ENCODE assay signal across 8 cellular contexts in the genomic region with DNA sequence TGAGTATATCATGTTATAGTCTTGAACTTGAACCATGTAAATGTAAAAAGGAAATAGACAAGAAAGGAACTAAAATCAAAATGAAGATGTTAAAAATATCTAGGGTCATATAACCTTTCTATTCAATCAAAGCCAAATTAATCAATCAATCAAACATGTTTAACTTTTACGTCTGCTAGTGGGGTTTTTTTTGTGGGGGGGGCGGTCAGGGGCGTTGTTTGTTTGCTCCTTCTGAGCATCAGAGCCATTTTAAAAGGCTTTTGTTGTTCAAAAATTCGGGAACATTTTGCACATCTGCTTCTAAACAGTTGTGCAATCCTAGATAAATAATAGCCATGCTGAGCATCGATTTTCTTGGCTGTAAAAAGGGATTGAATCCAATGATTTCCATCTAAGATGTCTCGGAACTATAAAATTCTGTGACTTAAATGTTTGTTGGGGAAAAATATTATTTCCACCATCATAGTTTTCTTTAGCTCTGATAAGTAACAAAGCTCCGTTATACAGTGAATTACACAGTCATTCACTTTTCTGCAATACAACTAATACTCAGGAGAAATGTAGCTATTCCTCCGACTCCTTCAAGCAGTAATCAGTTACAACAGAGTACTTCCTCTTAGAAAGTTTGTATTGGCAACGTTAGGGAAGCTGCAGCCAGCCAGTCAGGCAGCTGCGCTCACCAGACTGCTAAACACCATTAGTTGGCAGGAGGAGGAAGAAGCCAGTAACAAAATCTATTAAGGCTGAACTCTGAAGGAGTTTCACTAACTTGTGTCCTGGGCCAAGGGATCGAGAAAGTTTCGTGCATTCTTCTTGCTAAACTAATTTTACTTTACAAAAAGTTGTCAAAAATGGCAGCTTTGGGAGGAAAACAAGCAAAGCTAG. TPM values are rescaled to one million over a fixed set of nuclear protein-coding genes. Genes with fewer than 3 reads are reported as not detected.
DNase-seq lines count a peak whose midpoint lies in the region; ATAC-seq, FAIRE-seq and TF ChIP-seq lines count a peak whose summit lies in the region.

No MANE protein-coding gene starts in this region.

- no peaks in the 10 kb centered on the region for H3K36me3 Mint-ChIP-seq in central memory CD8-positive, alpha-beta T cell (ENCODE audit: insufficient read depth)

- H3K9ac ChIP-seq in HepG2 (ENCODE audit: insufficient read depth, low read depth, low read length), result no peak overlapping the region

- no peak for TF ChIP-seq RAD21 in HepG2 (CRISPR knock-in tag; IDR thresholded peaks at IDR 0.05)

- peaks cover 24% of the 10 kb centered on the region for H3K27me3 Mint-ChIP-seq in central memory CD8-positive, alpha-beta T cell

- H3K27me3 ChIP-seq in ACC112 (ENCODE audit: insufficient read depth, low read length) (no peaks in the 10 kb centered on the region), HepG2 (ENCODE audit: control insufficient read depth in 1 of 2, insufficient read depth in 2 of 2, low read length in 2 of 2) (no peaks in the 10 kb centered on the region; a peak in 1 of 5 replicates)

- no peak overlapping the region for H3K4me2 ChIP-seq in HepG2 (ENCODE audit: low read depth, low read length)

- intact Hi-C loops in HepG2 (cut with micrococcal nuclease; ENCODE audit: unreplicated experiment), result no loop called here

- H3K4me1 ChIP-seq in ACC112 (ENCODE audit: control insufficient read depth, insufficient read depth, low read length, unreplicated experiment), result peaks cover 15% of the 10 kb centered on the region
- H3K4me1 ChIP-seq in HepG2 (ENCODE audit: insufficient read depth, low read length), result peaks cover 22% of the 10 kb centered on the region

- H3K4me1 Mint-ChIP-seq in central memory CD8-positive, alpha-beta T cell, result peaks cover 28% of the 10 kb centered on the region

- H3K4me3 ChIP-seq in ACC112 (ENCODE audit: low read depth, low read length) (peak overlapping the region; percentile 94), HepG2 (replicated peaks in 1 of 3; ENCODE audit: insufficient read depth in 1 of 3, low read depth in 2 of 3, low read length in 3 of 3) (no peak overlapping the region)

- no peaks in the 10 kb centered on the region; the same call in 1 of the 2 replicates for H3K9me3 ChIP-seq in HepG2 (ENCODE audit: low read length)

- H3K4me3 Mint-ChIP-seq in central memory CD8-positive, alpha-beta T cell, result peak overlapping the region; percentile 91

- peak; percentile 39 to 49 for DNase-seq in Kasumi-1 (lab: John Stamatoyannopoulos, UW)
- DNase-seq in central memory CD8-positive, alpha-beta T cell (ENCODE audit: low spot score in 2 of 2), result no peak
- no peak for DNase-seq in HepG2 (ENCODE audit: low spot score)
- peak; percentile 79 for DNase-seq in stromal cell of bone marrow (ENCODE audit: low read depth)
- DNase-seq in OCI-M2 (lab: John Stamatoyannopoulos, UW; ENCODE audit: unreplicated experiment), result no peak
- DNase-seq in HEK293T (ENCODE audit: extremely low spot score), result no peak

- POLR2A ChIA-PET in HepG2 (lab: Yijun Ruan, JAX) (no interaction called here), HEK293T (lab: Yijun Ruan, JAX) (no interaction called here)

- H2AFZ ChIP-seq in ACC112 (ENCODE audit: low read length, unreplicated experiment) (peak overlapping the region; percentile 89), HepG2 (ENCODE audit: low read length) (no peak overlapping the region)

- 44% methylated on average over 12 of the region's 12 CpGs for WGBS in HepG2 (ENCODE audit: low lambda C conversion rate)

- CTCF ChIA-PET in HepG2 (lab: Yijun Ruan, JAX; ENCODE audit: low intra/inter-chr PET ratio, low total read pairs), result no interaction called here
- CTCF ChIA-PET in HEK293T (lab: Yijun Ruan, JAX), result no interaction called here

- FAIRE-seq in HepG2 (lab: Jason Lieb, UNC), result no peak

- TF ChIP-seq POLR2A in HepG2 (IDR thresholded peaks at IDR 0.05; ENCODE audit: insufficient read depth in 1 of 2, low read depth in 2 of 2, low read length in 2 of 2), result no peak

- no peak for TF ChIP-seq CTCF in HepG2 (CRISPR knock-in tag; IDR thresholded peaks at IDR 0.05)

- BruUV-seq in HepG2 (replicated peaks; lab: Mats Ljungman, UMichigan), result TSS peak; percentile 41

- H3K27ac Mint-ChIP-seq in central memory CD8-positive, alpha-beta T cell (ENCODE audit: low read depth), result no peak overlapping the region

- no peak for ATAC-seq in central memory CD8-positive, alpha-beta T cell (replicated peaks; ENCODE audit: extremely low read depth, poor library complexity, severe bottlenecking)
- ATAC-seq in HepG2 (no peak), HG03280 (IDR thresholded peaks at IDR 0.05; ENCODE audit: unreplicated experiment) (no peak)

- peaks cover 6% of the 10 kb centered on the region for H3K79me2 ChIP-seq in ACC112 (ENCODE audit: control insufficient read depth, insufficient read depth, low read length, unreplicated experiment)
- no peaks in the 10 kb centered on the region for H3K79me2 ChIP-seq in HepG2 (ENCODE audit: insufficient read depth, low read length)

- no peaks in the 10 kb centered on the region for H4K20me1 ChIP-seq in HepG2 (ENCODE audit: insufficient read depth, low read length)

- H3K27ac ChIP-seq in ACC112 (ENCODE audit: low read depth, low read length) (peak overlapping the region; percentile 62), HepG2 (ENCODE audit: extremely low read length, insufficient read depth, low read length) (no peak overlapping the region)

- no peaks in the 10 kb centered on the region for H3K9me3 Mint-ChIP-seq in central memory CD8-positive, alpha-beta T cell

- in situ Hi-C loops in HepG2 (cut with HindIII; ENCODE audit: extremely low pct_ligation_motif_present, low pct_unique_long_range_greater_than_20kb), result no loop called here

- TF ChIP-seq EP300 in HepG2 (IDR thresholded peaks at IDR 0.05; ENCODE audit: low read depth in 2 of 2, low read length in 2 of 2) (no peak), HepG2 (CRISPR knock-in tag; IDR thresholded peaks at IDR 0.05; ENCODE audit: borderline replicate concordance) (no peak)

- H3K36me3 ChIP-seq in ACC112 (ENCODE audit: insufficient read depth, low read length) (no peaks in the 10 kb centered on the region), HepG2 (replicated peaks in 1 of 2; ENCODE audit: control insufficient read depth in 1 of 2, insufficient read depth in 2 of 2, low read length in 2 of 2) (no peaks in the 10 kb centered on the region)

TF ChIP-seq in HepG2, 621 proteins besides CTCF, POLR2A, EP300 and RAD21:
- TF ChIP-seq CEBPG (CRISPR knock-in tag; IDR thresholded peaks at IDR 0.05) (peak; percentile 25; the same call in 1 of the 2 replicates), ZKSCAN1 (IDR thresholded peaks at IDR 0.05; ENCODE audit: low read length) (no peak), CEBPB (IDR thresholded peaks at IDR 0.05; ENCODE audit: borderline replicate concordance, low read depth, low read length) (peak; percentile 77)

TF ChIP-seq in HEK293T, 16 proteins besides CTCF, POLR2A, EP300 and RAD21:
- TF ChIP-seq ZNF384 (IDR thresholded peaks at IDR 0.05) (no peak), CTBP1 (IDR thresholded peaks at IDR 0.05; ENCODE audit: borderline replicate concordance) (no peak), ELF4 (IDR thresholded peaks at IDR 0.05) (no peak), FOXK2 (IDR thresholded peaks at IDR 0.05) (no peak), ARNT (IDR thresholded peaks at IDR 0.05) (no peak), TARDBP (IDR thresholded peaks at IDR 0.05) (no peak), L3MBTL2 (conservative IDR thresholded peaks at IDR 0.05) (no peak), LEF1 (IDR thresholded peaks at IDR 0.05; ENCODE audit: borderline replicate concordance) (no peak), HDGF (IDR thresholded peaks at IDR 0.05; ENCODE audit: borderline replicate concordance) (no peak), BHLHE40 (IDR thresholded peaks at IDR 0.05; ENCODE audit: borderline replicate concordance) (no peak), SUZ12 (IDR thresholded peaks at IDR 0.05) (no peak), FOXA1 (IDR thresholded peaks at IDR 0.05) (no peak), FOXM1 (IDR thresholded peaks at IDR 0.05; ENCODE audit: borderline replicate concordance) (no peak), NFRKB (IDR thresholded peaks at IDR 0.05) (no peak), SP1 (IDR thresholded peaks at IDR 0.05) (no peak)
- TF ChIP-seq, protein P1, sequence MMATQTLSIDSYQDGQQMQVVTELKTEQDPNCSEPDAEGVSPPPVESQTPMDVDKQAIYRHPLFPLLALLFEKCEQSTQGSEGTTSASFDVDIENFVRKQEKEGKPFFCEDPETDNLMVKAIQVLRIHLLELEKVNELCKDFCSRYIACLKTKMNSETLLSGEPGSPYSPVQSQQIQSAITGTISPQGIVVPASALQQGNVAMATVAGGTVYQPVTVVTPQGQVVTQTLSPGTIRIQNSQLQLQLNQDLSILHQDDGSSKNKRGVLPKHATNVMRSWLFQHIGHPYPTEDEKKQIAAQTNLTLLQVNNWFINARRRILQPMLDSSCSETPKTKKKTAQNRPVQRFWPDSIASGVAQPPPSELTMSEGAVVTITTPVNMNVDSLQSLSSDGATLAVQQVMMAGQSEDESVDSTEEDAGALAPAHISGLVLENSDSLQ (IDR thresholded peaks at IDR 0.05), result no peak

RNA-seq across cellular contexts. Expression of gene SPATA6, which starts 2.1 kb away (rescaled TPM):
- total RNA-seq in HepG2 (2016; rRNA removed; fragmentation: Illumina TruSeq; extraction: Trizol), result 1.8 and 3.3 TPM in 2 replicates
- total RNA-seq in HepG2 (2016; cell fraction: cytosol; rRNA removed; fragmentation: Illumina TruSeq; extraction: Trizol; ENCODE audit: low read depth), result 9.1 and 15.2 TPM in 2 replicates
- 2.6 TPM in 2 replicates for total RNA-seq in HepG2 (2016; cell fraction: insoluble cytoplasmic fraction; rRNA removed; fragmentation: Illumina TruSeq; extraction: Trizol)
- total RNA-seq in HepG2 (2016; cell fraction: membrane; rRNA removed; fragmentation: Illumina TruSeq; extraction: Trizol), result 4.8 and 5.7 TPM in 2 replicates
- total RNA-seq in HepG2 (2016; cell fraction: nucleus; rRNA removed; fragmentation: Illumina TruSeq; extraction: Trizol), result 4.5 and 7.0 TPM in 2 replicates
- 0.55 and 0.81 TPM in 2 replicates for polyA plus RNA-seq in HepG2 (2011; rRNA removed)
- 0.75 and 0.76 TPM in 2 replicates for polyA plus RNA-seq in HepG2 (2011; cell fraction: cytosol; rRNA removed)
- polyA plus RNA-seq in HepG2 (2011; cell fraction: nucleus; rRNA removed), result 1.4 and 2.2 TPM in 2 replicates
- 1.3 and 1.6 TPM in 2 replicates for polyA plus RNA-seq in HepG2 (2012)
- polyA plus RNA-seq in HepG2 (2016; cell fraction: cytosol; fragmentation: Illumina TruSeq; extraction: Trizol; ENCODE audit: low read depth), result 2.6 and 3.4 TPM in 2 replicates
- 2.1 and 4.0 TPM in 2 replicates for polyA plus RNA-seq in HepG2 (2016; cell fraction: insoluble cytoplasmic fraction; fragmentation: Illumina TruSeq; extraction: Trizol; ENCODE audit: low read depth)
- polyA plus RNA-seq in HepG2 (2016; cell fraction: membrane; fragmentation: Illumina TruSeq; extraction: Trizol; ENCODE audit: low read depth), result 2.9 and 3.6 TPM in 2 replicates
- polyA plus RNA-seq in HepG2 (2016; cell fraction: nucleus; fragmentation: Illumina TruSeq; extraction: Trizol; ENCODE audit: insufficient read depth, low read depth), result 3.0 and 3.4 TPM in 2 replicates
- polyA minus RNA-seq in HepG2 (2011; rRNA and poly(A)+ RNA removed; ENCODE audit: low replicate concordance), result 0.42 and 2.6 TPM in 2 replicates
- 1.8 and 2.3 TPM in 2 replicates for polyA minus RNA-seq in HepG2 (2011; cell fraction: cytosol; rRNA and poly(A)+ RNA removed)
- 9.0 and 10.2 TPM in 2 replicates for polyA minus RNA-seq in HepG2 (2011; cell fraction: nucleus; rRNA and poly(A)+ RNA removed)

Comparison
In these comparisons a context has a peak if more than half of its experiments do, and no peak if none do; other contexts are left out.
1. DNase-seq: peak in Kasumi-1 (2 of 2) and stromal cell of bone marrow (single experiment); none in central memory CD8-positive, alpha-beta T cell (0 of 2), HepG2 (single experiment), OCI-M2 (single experiment) and HEK293T (single experiment).